ENCODE assay signal across 26 cellular contexts in the genomic region with DNA sequence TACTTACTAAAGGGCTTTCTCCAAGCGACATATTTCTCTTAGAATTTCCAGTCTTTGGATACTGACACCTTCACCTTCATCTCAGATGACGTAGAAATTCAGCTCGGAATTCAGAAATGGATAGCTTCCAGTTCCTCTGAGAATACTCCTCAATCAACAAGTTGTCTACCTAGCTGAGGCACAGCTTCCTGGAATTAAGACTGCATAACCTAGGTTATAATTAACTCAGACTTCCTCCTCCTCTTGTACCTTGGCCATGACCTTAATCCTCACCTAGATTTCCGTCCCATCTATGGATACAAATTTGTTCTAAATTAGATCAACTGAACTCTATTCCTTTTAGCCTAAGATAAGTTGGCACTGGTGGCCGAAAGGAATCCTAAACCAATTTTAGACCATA. TPM values are rescaled to one million over a fixed set of nuclear protein-coding genes. Genes with fewer than 3 reads are reported as not detected.
DNase-seq lines count a peak whose midpoint lies in the region; ATAC-seq, FAIRE-seq and TF ChIP-seq lines count a peak whose summit lies in the region.
"Had no signal": no experiment of that assay in that cellular context is flagged by ENCODE, and none has a peak within 500 bp of the region (broad histone marks: within the 10 kb centered on the region; RNA-seq: fewer than 3 reads in every experiment).

No MANE protein-coding gene starts in this region.

- no peak overlapping the region for H3K4me2 ChIP-seq in PC-3 (ENCODE audit: low read length)
- H3K4me2 ChIP-seq: KMS-11, SK-N-SH had no signal

- H3K4me1 ChIP-seq in left ventricle myocardium inferior = peaks cover 12% of the 10 kb centered on the region
- peaks cover 0 to 15% of the 10 kb centered on the region in 2 donors for H3K4me1 ChIP-seq in kidney (ENCODE audit: control insufficient read depth in 1 of 2, insufficient read depth in 1 of 2, low read depth in 1 of 2, low read length in 2 of 2)
- H3K4me1 ChIP-seq in PC-3 (ENCODE audit: insufficient read depth, low read length) = peaks cover 24% of the 10 kb centered on the region
- no peaks in the 10 kb centered on the region for H3K4me1 ChIP-seq in CD8-positive, alpha-beta memory T cell (ENCODE audit: insufficient read depth, low read length)
- no peaks in the 10 kb centered on the region for H3K4me1 ChIP-seq in aorta (ENCODE audit: control insufficient read depth in 1 of 2, insufficient read depth in 2 of 2, low read length in 2 of 2)
- H3K4me1 ChIP-seq: Peyer's patch had no signal

- H3K9me3 ChIP-seq in left ventricle myocardium inferior (replicated peaks) (no peaks in the 10 kb centered on the region), kidney (ENCODE audit: control insufficient read depth in 1 of 2, low read length in 2 of 2) (no peaks in the 10 kb centered on the region), PC-3 (ENCODE audit: low read length) (no peaks in the 10 kb centered on the region), aorta (ENCODE audit: control insufficient read depth, low read length) (no peaks in the 10 kb centered on the region)
- H3K9me3 ChIP-seq in CD8-positive, alpha-beta memory T cell (ENCODE audit: low read length) = no peaks in the 10 kb centered on the region
- H3K9me3 ChIP-seq: HAP-1, Peyer's patch, SK-N-SH had no signal

- H3K27ac Mint-ChIP-seq in nephron = peak overlapping the region in 2 of 3 experiments; percentile 38 to 67
- H3K27ac Mint-ChIP-seq in CD8-positive, alpha-beta memory T cell = no peak overlapping the region
- H3K27ac Mint-ChIP-seq: IgD-negative memory B cell had no signal

- H3K79me2 ChIP-seq in PC-3 (ENCODE audit: low read length) = no peaks in the 10 kb centered on the region

- DNase-seq in left ventricle myocardium inferior (no peak), cardiac septum (ENCODE audit: low spot score) (no peak), kidney (no peak), PC-3 (no peak), caudate nucleus (lab: John Stamatoyannopoulos, UW) (no peak), aorta (no peak)
- DNase-seq in CD8-positive, alpha-beta memory T cell = no peak
- DNase-seq: 8988T, DMS79, GF-D8, GOT3, NCI-H1092 treated with DMSO at 0.1 percent for 48 hours, NCI-H1436, NCI-H187, NCI-H2081 treated with DMSO at 0.1 percent for 48 hours, NCI-H2171, NCI-H226, NCI-H510A, NCI-H69, Peyer's patch, SK-N-SH had no signal

- intact Hi-C loops in left ventricle myocardium inferior (cut with micrococcal nuclease) = no loop called here
- intact Hi-C loops in cardiac septum (cut with DNase I) = no loop called here
- intact Hi-C loops in kidney (cut with DNase I) = no loop called here
- intact Hi-C loops in PC-3 (cut with micrococcal nuclease) = loop anchor here (5.0 kb wide), 1 partner anchor 69 kb away; no protein-coding TSS in a partner anchor
- intact Hi-C loops in aorta (cut with DNase I) = no loop called here

- H3K4me3 ChIP-seq in left ventricle myocardium inferior (no peak overlapping the region), kidney (ENCODE audit: low read length in 2 of 2) (peak overlapping the region in 1 of 2 donors; percentile 47), PC-3 (ENCODE audit: low read length) (no peak overlapping the region), aorta (ENCODE audit: low read length in 2 of 2) (no peak overlapping the region)
- no peak overlapping the region for H3K4me3 ChIP-seq in CD8-positive, alpha-beta memory T cell (ENCODE audit: low read length)
- H3K4me3 ChIP-seq: HAP-1 had no signal

- POLR2A ChIA-PET in PC-3 (lab: Charles Lee; ENCODE audit: unreplicated experiment) = no interaction called here
- POLR2A ChIA-PET in CD8-positive, alpha-beta memory T cell (lab: Charles Lee) = no interaction called here

- CTCF ChIA-PET in PC-3 (lab: Charles Lee) = no interaction called here
- CTCF ChIA-PET in CD8-positive, alpha-beta memory T cell (lab: Charles Lee) = interaction anchor here (1.1 kb wide), 1 partner anchor 11 kb away, joined by 3 read pairs; no protein-coding TSS in a partner anchor

- no peaks in the 10 kb centered on the region for H3K9me3 Mint-ChIP-seq in nephron
- no peaks in the 10 kb centered on the region for H3K9me3 Mint-ChIP-seq in CD8-positive, alpha-beta memory T cell
- H3K9me3 Mint-ChIP-seq: IgD-negative memory B cell had no signal

- peaks cover 5% of the 10 kb centered on the region for H3F3A ChIP-seq in PC-3 (ENCODE audit: low read length, unreplicated experiment)

- H3K9ac ChIP-seq in kidney (ENCODE audit: low read length in 2 of 2) = no peak overlapping the region
- no peak overlapping the region for H3K9ac ChIP-seq in PC-3 (ENCODE audit: low read length)
- H3K9ac ChIP-seq: KMS-11, SK-N-SH had no signal

- H3K27me3 Mint-ChIP-seq in nephron (ENCODE audit: low read depth) = no peaks in the 10 kb centered on the region
- no peaks in the 10 kb centered on the region for H3K27me3 Mint-ChIP-seq in CD8-positive, alpha-beta memory T cell
- H3K27me3 Mint-ChIP-seq: IgD-negative memory B cell had no signal

- FAIRE-seq in kidney (lab: Jason Lieb, UNC) = peak; percentile 37
- FAIRE-seq: GM12891 had no signal

- H3K4me1 Mint-ChIP-seq in nephron = no peaks in the 10 kb centered on the region
- no peaks in the 10 kb centered on the region for H3K4me1 Mint-ChIP-seq in CD8-positive, alpha-beta memory T cell
- H3K4me1 Mint-ChIP-seq: IgD-negative memory B cell had no signal

- no peaks in the 10 kb centered on the region for H3K36me3 Mint-ChIP-seq in nephron (ENCODE audit: low read depth)
- peaks cover 0 to 3% (median 0%) of the 10 kb centered on the region in 3 donors for H3K36me3 Mint-ChIP-seq in CD8-positive, alpha-beta memory T cell

- TF ChIP-seq CTCF in left ventricle myocardium inferior (IDR thresholded peaks at IDR 0.05; ENCODE audit: borderline replicate concordance) (no peak), kidney (IDR thresholded peaks at IDR 0.05; ENCODE audit: borderline replicate concordance, extremely low read depth, insufficient read depth) (no peak), nephron (IDR thresholded peaks at IDR 0.05; ENCODE audit: unreplicated experiment in 3 of 3) (no peak), PC-3 (conservative IDR thresholded peaks at IDR 0.05; ENCODE audit: low read depth, low read length) (no peak)

- H4K20me1 ChIP-seq in PC-3 (ENCODE audit: low read length) = no peaks in the 10 kb centered on the region

- H3K4me3 Mint-ChIP-seq in nephron = no peak overlapping the region
- H3K4me3 Mint-ChIP-seq in CD8-positive, alpha-beta memory T cell = no peak overlapping the region
- H3K4me3 Mint-ChIP-seq: IgD-negative memory B cell had no signal

- H3K36me3 ChIP-seq in left ventricle myocardium inferior (peaks cover 17% of the 10 kb centered on the region), kidney (ENCODE audit: control insufficient read depth in 1 of 2, insufficient read depth in 2 of 2, low read length in 2 of 2) (no peaks in the 10 kb centered on the region), PC-3 (ENCODE audit: low read depth, low read length) (no peaks in the 10 kb centered on the region), aorta (ENCODE audit: control insufficient read depth in 1 of 2, insufficient read depth in 2 of 2, low read length in 1 of 2) (peaks cover 0 to under 1% of the 10 kb centered on the region in 2 donors)
- H3K36me3 ChIP-seq in CD8-positive, alpha-beta memory T cell (ENCODE audit: insufficient read depth, low read length) = no peaks in the 10 kb centered on the region

- WGBS in aorta, 2 donors = 70 to 80% methylated on average over 5 of the region's 5 CpGs

- ATAC-seq in PC-3 (no peak), aorta (ENCODE audit: low FRiP score) (no peak)

- H2AFZ ChIP-seq in PC-3 (ENCODE audit: low read length) = no peak overlapping the region

- H3K27me3 ChIP-seq in left ventricle myocardium inferior (ENCODE audit: low read depth) = no peaks in the 10 kb centered on the region
- H3K27me3 ChIP-seq in PC-3 (ENCODE audit: low read length) = no peaks in the 10 kb centered on the region
- H3K27me3 ChIP-seq in CD8-positive, alpha-beta memory T cell (ENCODE audit: insufficient read depth, low read length, poor library complexity, severe bottlenecking) = no peaks in the 10 kb centered on the region
- H3K27me3 ChIP-seq in aorta (ENCODE audit: control insufficient read depth in 1 of 2, insufficient read depth in 2 of 2, low read length in 1 of 2) = no peaks in the 10 kb centered on the region
- H3K27me3 ChIP-seq: Peyer's patch had no signal

- H3K9me2 ChIP-seq in PC-3 (replicated peaks; ENCODE audit: low read length) = no peaks in the 10 kb centered on the region
- H3K9me2 ChIP-seq: SK-N-SH had no signal

- H3K27ac ChIP-seq in left ventricle myocardium inferior (replicated peaks) = peak overlapping the region; percentile 30
- peak overlapping the region; percentile 39 to 51 for H3K27ac ChIP-seq in kidney (ENCODE audit: low read depth in 2 of 2, low read length in 2 of 2)
- no peak overlapping the region for H3K27ac ChIP-seq in PC-3 (ENCODE audit: low read length)
- no peak overlapping the region for H3K27ac ChIP-seq in CD8-positive, alpha-beta memory T cell (ENCODE audit: low read depth, low read length)
- H3K27ac ChIP-seq in caudate nucleus (ENCODE audit: low read depth, low read length) = no peak overlapping the region
- no peak overlapping the region for H3K27ac ChIP-seq in aorta (ENCODE audit: low read depth in 1 of 2, low read length in 2 of 2)
- H3K27ac ChIP-seq: KMS-11 had no signal

- no TSS peak for BruUV-seq in PC-3 (replicated peaks; lab: Mats Ljungman, UMichigan)

RNA-seq across cellular contexts. Expression of gene ATP5MG, which starts 17.4 kb away (rescaled TPM):
- total RNA-seq in left ventricle myocardium inferior = 854 TPM
- 600 TPM for total RNA-seq in cardiac septum
- total RNA-seq in kidney = 173 TPM
- polyA plus RNA-seq in kidney (ENCODE audit: insufficient read depth, low read depth, low replicate concordance) = 811 TPM
- 256 and 375 TPM in 2 replicates for total RNA-seq in PC-3 (2014; rRNA removed)
- 100 to 1,000 TPM; 277 to 280 TPM for total RNA-seq in CD8-positive, alpha-beta memory T cell
- 632 TPM for polyA plus RNA-seq in CD8-positive, alpha-beta memory T cell
- total RNA-seq in aorta = 100 to 1,000 TPM in 1 of 2 donors, 10 to 100 TPM in 1; 98.4 to 107 TPM
- polyA plus RNA-seq in aorta = 100 to 1,000 TPM; 118 to 256 TPM

RNA-seq across cellular contexts. Expression of gene KMT2A, which starts 17.5 kb away (rescaled TPM):
- 21.0 TPM for total RNA-seq in left ventricle myocardium inferior
- 41.4 TPM for total RNA-seq in cardiac septum
- 85.1 TPM for total RNA-seq in kidney
- polyA plus RNA-seq in kidney (ENCODE audit: insufficient read depth, low read depth, low replicate concordance) = 5.6 TPM
- 35.3 and 38.2 TPM in 2 replicates for total RNA-seq in PC-3 (2014; rRNA removed)
- 10 to 100 TPM; 80.0 to 80.6 TPM for total RNA-seq in CD8-positive, alpha-beta memory T cell
- polyA plus RNA-seq in CD8-positive, alpha-beta memory T cell = 40.5 TPM
- 100 to 1,000 TPM; 105 to 114 TPM for total RNA-seq in aorta
- polyA plus RNA-seq in aorta = 10 to 100 TPM in 1 of 2 donors, 1 to 10 TPM in 1; 5.6 to 15.1 TPM

RNA-seq across cellular contexts. Expression of gene UBE4A, which starts 59.4 kb away (rescaled TPM):
- total RNA-seq in left ventricle myocardium inferior (32.6 TPM), cardiac septum (38.3 TPM), kidney (39.2 TPM), PC-3 (2014; rRNA removed) (51.7 and 56.4 TPM in 2 replicates), aorta (10 to 100 TPM; 33.4 to 35.2 TPM)
- polyA plus RNA-seq in kidney (ENCODE audit: insufficient read depth, low read depth, low replicate concordance) (11.2 TPM), aorta (10 to 100 TPM in 1 of 2 donors, 1 to 10 TPM in 1; 3.3 to 14.3 TPM)
- 10 to 100 TPM; 55.9 to 56.8 TPM for total RNA-seq in CD8-positive, alpha-beta memory T cell
- polyA plus RNA-seq in CD8-positive, alpha-beta memory T cell = 27.8 TPM

Comparison
In these comparisons a context has a peak if more than half of its experiments do, and no peak if none do; other contexts are left out.
1. H3K27ac ChIP-seq: peak in left ventricle myocardium inferior (single experiment) and kidney (2 of 2); none in PC-3 (single experiment), CD8-positive, alpha-beta memory T cell (single experiment), caudate nucleus (single experiment) and aorta (0 of 2).
2. H3K27ac Mint-ChIP-seq: peak in nephron (2 of 3); none in CD8-positive, alpha-beta memory T cell (0 of 8).